ENCODE assay signal across 6 cellular contexts in genomic region chr17:8161289-8162231, GRCh38. TPM values are rescaled to one million over a fixed set of nuclear protein-coding genes. Genes with fewer than 3 reads are reported as not detected.
DNase-seq lines count a peak whose midpoint lies in the region; ATAC-seq, FAIRE-seq and TF ChIP-seq lines count a peak whose summit lies in the region.

No MANE protein-coding gene starts in this region.

- peak overlapping the region in 9 of 10 donors; percentile 89 to 98 (median 95) for H3K27ac Mint-ChIP-seq in naive thymus-derived CD8-positive, alpha-beta T cell

- H3K4me3 ChIP-seq in astrocyte of the spinal cord (ENCODE audit: low read depth, low read length) = peak overlapping the region; percentile 94

- H3K4me3 Mint-ChIP-seq in naive thymus-derived CD8-positive, alpha-beta T cell = peak overlapping the region; percentile 85 to 96 (median 89)

- FAIRE-seq in GM12892 (lab: Jason Lieb, UNC) = peak; percentile 51

- peaks cover 31 to 65% (median 61%) of the 10 kb centered on the region in 4 donors for H3K4me1 Mint-ChIP-seq in naive thymus-derived CD8-positive, alpha-beta T cell

- H3K9me3 Mint-ChIP-seq in naive thymus-derived CD8-positive, alpha-beta T cell = no peaks in the 10 kb centered on the region

- no peak for TF ChIP-seq CTCF in astrocyte of the spinal cord (IDR thresholded peaks at IDR 0.05; ENCODE audit: low read depth, low read length)

- H3K36me3 Mint-ChIP-seq in naive thymus-derived CD8-positive, alpha-beta T cell = peaks cover 3 to 33% (median 14%) of the 10 kb centered on the region in 3 donors

- no peaks in the 10 kb centered on the region for H3K27me3 Mint-ChIP-seq in naive thymus-derived CD8-positive, alpha-beta T cell

- peak in 1 of 2 donors; percentile 3 for ATAC-seq in naive thymus-derived CD8-positive, alpha-beta T cell
- no peak for ATAC-seq in HG02678 (IDR thresholded peaks at IDR 0.05; ENCODE audit: unreplicated experiment)

- in situ Hi-C loops in astrocyte of the spinal cord (cut with HindIII; ENCODE audit: low sequenced_read_pairs) = no loop called here

- no peak for DNase-seq in GM12892 (ENCODE audit: insufficient read length)
- no peak for DNase-seq in astrocyte of the spinal cord (ENCODE audit: low read depth, low spot score)
- DNase-seq in naive thymus-derived CD8-positive, alpha-beta T cell = peak in 4 of 10 donors; percentile 19 to 38 (median 30)
- DNase-seq in midbrain (lab: John Stamatoyannopoulos, UW) = no peak
- DNase-seq in NCI-H226 = no peak

- no peak; the same call in 1 of the 2 replicates for TF ChIP-seq POLR2A in GM12892 (IDR thresholded peaks at IDR 0.05; ENCODE audit: low read depth, low read length)

- POLR2A ChIA-PET in naive thymus-derived CD8-positive, alpha-beta T cell (lab: Charles Lee) = interaction anchor here (0.8 to 41.9 kb wide), 14 partner anchors 8 to 86 kb away, joined by 3 to 1171 read pairs (median 4); partner anchors contain the start of genes BORCS6, CTC1, HES7 and PER1

RNA-seq across cellular contexts. Expression of gene VAMP2, which starts 1.2 kb away (rescaled TPM):
- 32.1 TPM for polyA plus RNA-seq in GM12892 (2012; ENCODE audit: missing spikeins)
- 100 to 1,000 TPM; 219 to 238 TPM for total RNA-seq in naive thymus-derived CD8-positive, alpha-beta T cell
- polyA plus RNA-seq in naive thymus-derived CD8-positive, alpha-beta T cell = 10 to 100 TPM; 50.4 to 84.2 (median 64.4) TPM

RNA-seq across cellular contexts. Expression of gene PER1, which starts 9.4 kb away (rescaled TPM):
- 11.8 TPM for polyA plus RNA-seq in GM12892 (2012; ENCODE audit: missing spikeins)
- total RNA-seq in naive thymus-derived CD8-positive, alpha-beta T cell = 100 to 1,000 TPM; 148 to 153 TPM
- polyA plus RNA-seq in naive thymus-derived CD8-positive, alpha-beta T cell = 10 to 100 TPM in 2 of 3 donors, 1 to 10 TPM in 1; 6.1 to 11.4 (median 10.7) TPM

RNA-seq across cellular contexts. Expression of gene TMEM107, which starts 14.6 kb away (rescaled TPM):
- 22.7 TPM for polyA plus RNA-seq in GM12892 (2012; ENCODE audit: missing spikeins)
- 10 to 100 TPM; 17.2 to 19.4 TPM for total RNA-seq in naive thymus-derived CD8-positive, alpha-beta T cell
- polyA plus RNA-seq in naive thymus-derived CD8-positive, alpha-beta T cell = 10 to 100 TPM; 36.4 to 55.3 (median 41.9) TPM

RNA-seq across cellular contexts. Expression of gene BORCS6, which starts 28.4 kb away (rescaled TPM):
- 2.0 TPM for polyA plus RNA-seq in GM12892 (2012; ENCODE audit: missing spikeins)
- 10 to 100 TPM; 15.1 to 15.5 TPM for total RNA-seq in naive thymus-derived CD8-positive, alpha-beta T cell
- polyA plus RNA-seq in naive thymus-derived CD8-positive, alpha-beta T cell = 10 to 100 TPM; 16.1 to 22.6 (median 16.9) TPM

RNA-seq across cellular contexts. Expression of gene HES7, which starts 37.7 kb away (rescaled TPM):
- polyA plus RNA-seq in GM12892 (2012; ENCODE audit: missing spikeins) = 0.21 TPM
- under 1 TPM in 1 of 2 experiments, not detected in 1; 0.30 TPM for total RNA-seq in naive thymus-derived CD8-positive, alpha-beta T cell
- not detected for polyA plus RNA-seq in naive thymus-derived CD8-positive, alpha-beta T cell
